In the genomic region with DNA sequence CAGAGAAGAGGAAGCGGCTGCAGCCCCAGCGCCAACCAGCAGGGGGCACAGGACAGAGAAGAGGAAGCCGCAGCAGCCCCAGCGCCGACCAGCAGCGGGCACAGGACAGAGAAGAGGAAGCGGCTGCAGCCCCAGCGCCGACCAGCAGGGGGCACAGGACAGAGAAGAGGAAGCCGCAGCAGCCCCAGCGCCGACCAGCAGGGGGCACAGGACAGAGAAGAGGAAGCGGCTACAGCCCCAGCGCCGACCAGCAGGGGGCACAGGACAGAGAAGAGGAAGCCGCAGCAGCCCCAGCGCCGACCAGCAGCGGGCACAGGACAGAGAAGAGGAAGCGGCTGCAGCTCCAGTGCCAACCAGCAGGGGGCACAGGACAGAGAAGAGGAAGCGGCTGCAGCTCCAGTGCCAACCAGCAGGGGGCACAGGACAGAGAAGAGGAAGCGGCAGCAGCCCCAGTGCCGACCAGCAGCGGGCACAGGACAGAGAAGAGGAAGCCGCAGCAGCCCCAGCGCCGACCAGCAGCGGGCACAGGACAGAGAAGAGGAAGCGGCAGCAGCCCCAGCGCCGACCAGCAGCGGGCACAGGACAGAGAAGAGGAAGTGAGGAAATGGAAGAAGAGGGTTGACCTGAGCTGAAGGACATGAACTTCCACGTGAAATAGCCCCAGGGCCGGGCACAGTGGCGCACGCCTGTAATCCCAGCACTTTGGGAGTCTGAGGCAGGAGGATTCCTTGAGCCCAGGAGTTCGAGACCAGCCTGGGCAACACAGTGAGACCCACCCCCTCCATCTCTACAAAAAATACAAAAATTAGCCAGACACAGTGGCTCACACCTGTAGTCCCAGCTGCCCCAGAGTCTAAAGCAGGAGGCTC, we compare ENCODE assay signal across 9 cellular contexts. TPM values are rescaled to one million over a fixed set of nuclear protein-coding genes. Genes with fewer than 3 reads are reported as not detected.
A peak's percentile ranks its signal among the peaks of the same experiment; 100 is the strongest.
DNase-seq lines count a peak whose midpoint lies in the region; ATAC-seq, FAIRE-seq and TF ChIP-seq lines count a peak whose summit lies in the region.
"Not testable (repeated sequence)": the region's sequence is repeated elsewhere in the genome, so short reads cannot be mapped to it uniquely, and the experiment has no call there.
"Had no signal": no experiment of that assay in that cellular context is flagged by ENCODE, and none has a peak within 500 bp of the region (broad histone marks: within the 10 kb centered on the region; RNA-seq: fewer than 3 reads in every experiment).

No MANE protein-coding gene starts in this region.

- H3K9me3 ChIP-seq in Loucy (ENCODE audit: insufficient read depth, low read depth, low read length) (peaks cover 28% of the 10 kb centered on the region; the same call in 1 of the 2 replicates), upper lobe of left lung (peaks cover 0 to 16% (median 0%) of the 10 kb centered on the region in 4 donors)
- not testable (repeated sequence) for H3K9me3 ChIP-seq in small intestine (ENCODE audit: control insufficient read depth, low read depth)

- H3K9me2 ChIP-seq in Loucy (replicated peaks; ENCODE audit: low read depth, low read length) = not testable (repeated sequence)

- H3K36me3 Mint-ChIP-seq in activated T-cell treated with anti-CD3 and anti-CD28 coated beads, Interleukin-2, amount 50 U/mL, for 24 hours (ENCODE audit: low read depth) = not testable (repeated sequence)
- peaks cover 21% of the 10 kb centered on the region for H3K36me3 Mint-ChIP-seq in chondrocyte (ENCODE audit: low read depth)

- CTCF ChIA-PET in GM10248 (lab: Yijun Ruan, JAX) = interaction anchor here (0.7 to 5.4 kb wide), 19 partner anchors 10 to 610 kb away, joined by 3 to 61 read pairs (median 3); no protein-coding TSS in a partner anchor

- H3K4me1 ChIP-seq in Loucy (ENCODE audit: insufficient read depth, low read length, poor library complexity, severe bottlenecking); small intestine (ENCODE audit: control insufficient read depth in 2 of 2, insufficient read depth in 1 of 2, low read depth in 1 of 2, low read length in 1 of 2); upper lobe of left lung: not testable (repeated sequence)

- not testable (repeated sequence) for FAIRE-seq in small intestine (lab: Jason Lieb, UNC)

- not testable (repeated sequence) for H3F3A ChIP-seq in Loucy (ENCODE audit: low read depth)

- H3K27ac ChIP-seq in small intestine (ENCODE audit: low read depth in 1 of 2, low read length in 1 of 2) = not testable (repeated sequence)
- H3K27ac ChIP-seq in upper lobe of left lung = peak overlapping the region in 3 of 4 donors; percentile 50 to 85 (median 51)

- ATAC-seq in left lobe of liver = peak; percentile 2
- ATAC-seq in upper lobe of left lung (ENCODE audit: low FRiP score in 2 of 2) = not testable (repeated sequence)

- 57 to 68% (median 65%) methylated on average over 10 to 35 of the region's 37 CpGs for WGBS in small intestine, 3 donors
- WGBS in upper lobe of left lung, 2 donors = 54 to 55% methylated on average over 23 of the region's 37 CpGs

- not testable (repeated sequence) for H3K9me3 Mint-ChIP-seq in activated T-cell treated with anti-CD3 and anti-CD28 coated beads, Interleukin-2, amount 50 U/mL, for 24 hours; chondrocyte (ENCODE audit: low read depth)

- not testable (repeated sequence) for H3K27ac Mint-ChIP-seq in activated T-cell treated with anti-CD3 and anti-CD28 coated beads, Interleukin-2, amount 50 U/mL, for 24 hours; chondrocyte (ENCODE audit: unreplicated experiment)

- not testable (repeated sequence) for H3K36me3 ChIP-seq in Loucy (ENCODE audit: insufficient read depth, low read length); small intestine (ENCODE audit: control insufficient read depth in 2 of 2, insufficient read depth in 2 of 2, low read length in 2 of 2)
- peaks cover 0 to 27% (median 23%) of the 10 kb centered on the region in 4 donors for H3K36me3 ChIP-seq in upper lobe of left lung

- TF ChIP-seq POLR2A in upper lobe of left lung (IDR thresholded peaks at IDR 0.05) = not testable (repeated sequence)

- not testable (repeated sequence) for H3K27me3 Mint-ChIP-seq in activated T-cell treated with anti-CD3 and anti-CD28 coated beads, Interleukin-2, amount 50 U/mL, for 24 hours; chondrocyte (ENCODE audit: low read depth)

- DNase-seq in GM10248 (ENCODE audit: extremely low spot score); left lobe of liver (ENCODE audit: low spot score): not testable (repeated sequence)
- DNase-seq in T-helper 1 cell (peak in 4 of 5 donors; percentile 7 to 62 (median 32)), chondrocyte (ENCODE audit: low spot score) (peak; percentile 52), small intestine (peak; percentile 29), upper lobe of left lung (peak; percentile 45 to 93)
- peak; percentile 70 for DNase-seq in activated T-cell treated with anti-CD3 and anti-CD28 coated beads, Interleukin-2, amount 50 U/mL, for 24 hours

- TF ChIP-seq CTCF in GM10248 (IDR thresholded peaks at IDR 0.05; ENCODE audit: control extremely low read depth, extremely low read depth, low read depth, missing control alignments) (peak; percentile 76), Loucy (conservative IDR thresholded peaks at IDR 0.05; ENCODE audit: low read length) (peak; percentile 46; the same call in 1 of the 2 replicates), chondrocyte (IDR thresholded peaks at IDR 0.05) (peak; percentile 68), upper lobe of left lung (IDR thresholded peaks at IDR 0.05) (peak in 5 of 6 experiments; percentile 7 to 77 (median 53))

- not testable (repeated sequence) for H3K4me3 ChIP-seq in Loucy (ENCODE audit: low read length, poor library complexity, severe bottlenecking); small intestine (ENCODE audit: low read depth in 1 of 2, low read length in 2 of 2); upper lobe of left lung

- not testable (repeated sequence) for H3K4me3 Mint-ChIP-seq in activated T-cell treated with anti-CD3 and anti-CD28 coated beads, Interleukin-2, amount 50 U/mL, for 24 hours; chondrocyte (ENCODE audit: unreplicated experiment)

- POLR2A ChIA-PET in GM10248 (lab: Yijun Ruan, JAX) = not testable (repeated sequence)

- H4K20me1 ChIP-seq in Loucy (ENCODE audit: insufficient read depth, low read length, poor library complexity, severe bottlenecking) = not testable (repeated sequence)

- not testable (repeated sequence) for H3K4me2 ChIP-seq in Loucy (ENCODE audit: low read depth, low read length, poor library complexity, severe bottlenecking)

- H3K27me3 ChIP-seq in Loucy (ENCODE audit: insufficient read depth, low read length, poor library complexity, severe bottlenecking); small intestine (ENCODE audit: control insufficient read depth in 2 of 2, insufficient read depth in 2 of 2, low read length in 2 of 2); upper lobe of left lung: not testable (repeated sequence)

- H3K9ac ChIP-seq in Loucy (ENCODE audit: low read depth, low read length, poor library complexity, severe bottlenecking) = not testable (repeated sequence)

- not testable (repeated sequence) for TF ChIP-seq EP300 in upper lobe of left lung (IDR thresholded peaks at IDR 0.05)

- not testable (repeated sequence) for H3K79me2 ChIP-seq in Loucy (ENCODE audit: insufficient read depth, low read length)

- H3K4me1 Mint-ChIP-seq in activated T-cell treated with anti-CD3 and anti-CD28 coated beads, Interleukin-2, amount 50 U/mL, for 24 hours (ENCODE audit: low read depth); chondrocyte (ENCODE audit: low read depth): not testable (repeated sequence)

- not testable (repeated sequence) for H2AFZ ChIP-seq in Loucy (ENCODE audit: low read length)

RNA-seq across cellular contexts. Expression of gene FOXL3, which starts 26.3 kb away (rescaled TPM):
- not detected in 3 replicates for total RNA-seq in chondrocyte
- not detected for total RNA-seq in left lobe of liver
- not detected for polyA plus RNA-seq in small intestine
- not detected for total RNA-seq in upper lobe of left lung
- total RNA-seq: mucosa of gallbladder had no signal
